13 cellular contexts compared by ENCODE assay signal in genomic region chr14:35368583-35368982, GRCh38. TPM values are rescaled to one million over a fixed set of nuclear protein-coding genes. Genes with fewer than 3 reads are reported as not detected.
DNase-seq lines count a peak whose midpoint lies in the region; TF ChIP-seq lines count a peak whose summit lies in the region.
"Had no signal": no experiment of that assay in that cellular context is flagged by ENCODE, and none has a peak within 500 bp of the region (broad histone marks: within the 10 kb centered on the region; RNA-seq: fewer than 3 reads in every experiment).

No MANE protein-coding gene starts in this region.

- no peak overlapping the region for H3K4me3 ChIP-seq in thyroid gland (replicated peaks in 1 of 3)

- H3K4me1 ChIP-seq in thyroid gland, result peaks cover 50 to 70% of the 10 kb centered on the region in 2 donors

- no peaks in the 10 kb centered on the region for H3K36me3 Mint-ChIP-seq in activated naive CD4-positive, alpha-beta T cell treated with anti-CD3 and anti-CD28 coated beads for 36 hours (ENCODE audit: low read depth)
- H3K36me3 Mint-ChIP-seq in activated naive CD4-positive, alpha-beta T cell treated with anti-CD3 and anti-CD28 coated beads, Interleukin-2, amount 10 ng/mL, durations not matched to agents 7 days and 5 days, result peaks cover 8% of the 10 kb centered on the region
- H3K36me3 Mint-ChIP-seq in brain (no peaks in the 10 kb centered on the region), nephron (ENCODE audit: low read depth) (no peaks in the 10 kb centered on the region)

- no peak for TF ChIP-seq CTCF in brain (conservative IDR thresholded peaks at IDR 0.05)
- no peak for TF ChIP-seq CTCF in nephron (IDR thresholded peaks at IDR 0.05; ENCODE audit: unreplicated experiment in 3 of 3)
- no peak for TF ChIP-seq CTCF in thyroid gland (IDR thresholded peaks at IDR 0.05)

- no peaks in the 10 kb centered on the region for H3K9me3 ChIP-seq in thyroid gland

- no peaks in the 10 kb centered on the region for H3K27me3 ChIP-seq in thyroid gland
- H3K27me3 ChIP-seq: dorsolateral prefrontal cortex had no signal

- H3K27me3 Mint-ChIP-seq in activated naive CD4-positive, alpha-beta T cell treated with anti-CD3 and anti-CD28 coated beads for 36 hours (ENCODE audit: low read depth), result no peaks in the 10 kb centered on the region
- peaks cover 4% of the 10 kb centered on the region for H3K27me3 Mint-ChIP-seq in activated naive CD4-positive, alpha-beta T cell treated with anti-CD3 and anti-CD28 coated beads, Interleukin-2, amount 10 ng/mL, durations not matched to agents 7 days and 5 days
- peaks cover 4% of the 10 kb centered on the region for H3K27me3 Mint-ChIP-seq in brain
- H3K27me3 Mint-ChIP-seq in nephron (ENCODE audit: low read depth), result no peaks in the 10 kb centered on the region

- TF ChIP-seq POLR2A in thyroid gland (IDR thresholded peaks at IDR 0.05), result no peak

- WGBS in thyroid gland, 2 donors, result 24 to 31% methylated on average over 10 of the region's 10 CpGs

- peak overlapping the region; percentile 63 to 93 (median 85) for H3K27ac ChIP-seq in thyroid gland

- no peaks in the 10 kb centered on the region for H3K36me3 ChIP-seq in thyroid gland

- H3K27ac Mint-ChIP-seq in activated naive CD4-positive, alpha-beta T cell treated with anti-CD3 and anti-CD28 coated beads for 36 hours, result peak overlapping the region; percentile 92
- no peak overlapping the region for H3K27ac Mint-ChIP-seq in activated naive CD4-positive, alpha-beta T cell treated with anti-CD3 and anti-CD28 coated beads, Interleukin-2, amount 10 ng/mL, durations not matched to agents 7 days and 5 days
- H3K27ac Mint-ChIP-seq in brain (peak overlapping the region in 4 of 5 experiments; percentile 26 to 70 (median 46)), nephron (peak overlapping the region; percentile 58 to 79 (median 70))

- intact Hi-C loops in activated naive CD4-positive, alpha-beta T cell treated with anti-CD3 and anti-CD28 coated beads for 36 hours (cut with micrococcal nuclease), result loop anchor here (5.0 kb wide), 1 partner anchor 436 kb away; no protein-coding TSS in a partner anchor
- intact Hi-C loops in thyroid gland (cut with DNase I), result no loop called here

- H3K9me3 Mint-ChIP-seq in activated naive CD4-positive, alpha-beta T cell treated with anti-CD3 and anti-CD28 coated beads for 36 hours, result peaks cover 9% of the 10 kb centered on the region
- H3K9me3 Mint-ChIP-seq in activated naive CD4-positive, alpha-beta T cell treated with anti-CD3 and anti-CD28 coated beads, Interleukin-2, amount 10 ng/mL, durations not matched to agents 7 days and 5 days, result peaks cover 10% of the 10 kb centered on the region
- H3K9me3 Mint-ChIP-seq in brain, result peaks cover 0 to 7% (median 2%) of the 10 kb centered on the region in 5 experiments
- H3K9me3 Mint-ChIP-seq in nephron, result peaks cover 5% of the 10 kb centered on the region

- CTCF ChIA-PET in activated naive CD4-positive, alpha-beta T cell treated with anti-CD3 and anti-CD28 coated beads for 36 hours (lab: Charles Lee), result interaction anchor here (0.9 to 1.7 kb wide), 5 partner anchors 10 to 46 kb away, joined by 4 to 7 read pairs (median 5); partner anchors contain the start of gene NFKBIA
- CTCF ChIA-PET in activated naive CD4-positive, alpha-beta T cell treated with anti-CD3 and anti-CD28 coated beads, Interleukin-2, amount 10 ng/mL, durations not matched to agents 7 days and 5 days (lab: Charles Lee), result interaction anchor here (1.1 kb wide), 1 partner anchor 44 kb away, joined by 3 read pairs; no protein-coding TSS in a partner anchor

- H3K4me3 Mint-ChIP-seq in activated naive CD4-positive, alpha-beta T cell treated with anti-CD3 and anti-CD28 coated beads for 36 hours, result no peak overlapping the region
- H3K4me3 Mint-ChIP-seq in activated naive CD4-positive, alpha-beta T cell treated with anti-CD3 and anti-CD28 coated beads, Interleukin-2, amount 10 ng/mL, durations not matched to agents 7 days and 5 days, result no peak overlapping the region
- H3K4me3 Mint-ChIP-seq in brain (no peak overlapping the region), nephron (no peak overlapping the region)

- H3K4me1 Mint-ChIP-seq in activated naive CD4-positive, alpha-beta T cell treated with anti-CD3 and anti-CD28 coated beads for 36 hours (ENCODE audit: low read depth), result peaks cover 50% of the 10 kb centered on the region
- H3K4me1 Mint-ChIP-seq in activated naive CD4-positive, alpha-beta T cell treated with anti-CD3 and anti-CD28 coated beads, Interleukin-2, amount 10 ng/mL, durations not matched to agents 7 days and 5 days, result peaks cover 30% of the 10 kb centered on the region
- H3K4me1 Mint-ChIP-seq in brain (peaks cover 27% of the 10 kb centered on the region), nephron (peaks cover 26% of the 10 kb centered on the region)

- DNase-seq in activated naive CD4-positive, alpha-beta T cell treated with anti-CD3 and anti-CD28 coated beads for 36 hours, result no peak
- DNase-seq in activated naive CD4-positive, alpha-beta T cell treated with anti-CD3 and anti-CD28 coated beads, Interleukin-2, amount 10 ng/mL, durations not matched to agents 7 days and 5 days, result no peak
- DNase-seq in thyroid gland (peak; percentile 83 to 86), A172 (ENCODE audit: low spot score) (no peak), NCI-H524 treated with DMSO at 0.1 percent for 48 hours (lab: John Stamatoyannopoulos, UW) (no peak), cerebellar cortex (ENCODE audit: low spot score) (no peak)
- DNase-seq: activated CD4-positive, alpha-beta T cell treated with anti-CD3 and anti-CD28 coated beads, Interleukin-2, amount 50 U/mL, for 4 hours; activated naive CD4-positive, alpha-beta T cell treated with Interleukin-2 at 50 U/mL for 16 hours; DND-41; dorsolateral prefrontal cortex; stimulated activated CD4-positive, alpha-beta T cell treated with anti-CD3 and anti-CD28 coated beads, Interleukin-12 subunit alpha, Interleukin-12 subunit beta, amount 100 ng/mL, for 4 hours had no signal

RNA-seq across cellular contexts. Expression of gene NFKBIA, which starts 36.0 kb away (rescaled TPM):
- total RNA-seq in activated naive CD4-positive, alpha-beta T cell treated with anti-CD3 and anti-CD28 coated beads for 36 hours, result 100 to 1,000 TPM; 289 to 293 TPM
- polyA plus RNA-seq in brain (ENCODE audit: insufficient read depth, low read depth, low replicate concordance), result 50.4 TPM
- 100 to 1,000 TPM; 200 to 434 (median 356) TPM for total RNA-seq in thyroid gland
- 41.3 and 58.1 TPM in 2 replicates for total RNA-seq in A172 (2014; rRNA removed; shearing (Covaris generic))

Comparison
In these comparisons a context has a peak if more than half of its experiments do, and no peak if none do; other contexts are left out.
1. DNase-seq: peak in thyroid gland (2 of 2); none in activated naive CD4-positive, alpha-beta T cell treated with anti-CD3 and anti-CD28 coated beads for 36 hours (single experiment), activated naive CD4-positive, alpha-beta T cell treated with anti-CD3 and anti-CD28 coated beads, Interleukin-2, amount 10 ng/mL, durations not matched to agents 7 days and 5 days (single experiment), A172 (single experiment), NCI-H524 treated with DMSO at 0.1 percent for 48 hours (single experiment) and cerebellar cortex (single experiment).